In the genomic region with DNA sequence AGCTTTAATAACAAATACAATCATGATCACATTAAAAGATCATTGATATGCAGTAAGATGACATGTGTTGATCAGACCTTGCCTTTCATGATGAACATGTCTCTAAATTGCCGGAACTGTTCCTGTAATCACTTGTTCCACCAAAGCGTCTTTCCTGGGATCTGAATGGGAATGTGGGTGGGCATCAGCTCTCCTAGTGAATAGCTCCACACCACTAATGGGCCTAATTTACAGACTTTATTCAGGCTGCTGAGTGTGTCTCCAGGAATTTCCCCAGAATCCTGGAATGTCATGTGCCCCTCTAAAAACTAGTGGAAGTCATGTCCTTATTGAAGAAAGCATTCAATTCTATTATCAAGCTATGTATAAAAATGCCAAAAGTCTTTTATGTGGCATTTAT, we compare ENCODE assay signal across 1 cellular context.
TF ChIP-seq lines count a peak whose summit lies in the region.

No MANE protein-coding gene starts in this region.

TF ChIP-seq in H1, 55 proteins besides CTCF, POLR2A, EP300 and RAD21:
- TF ChIP-seq, protein P1, sequence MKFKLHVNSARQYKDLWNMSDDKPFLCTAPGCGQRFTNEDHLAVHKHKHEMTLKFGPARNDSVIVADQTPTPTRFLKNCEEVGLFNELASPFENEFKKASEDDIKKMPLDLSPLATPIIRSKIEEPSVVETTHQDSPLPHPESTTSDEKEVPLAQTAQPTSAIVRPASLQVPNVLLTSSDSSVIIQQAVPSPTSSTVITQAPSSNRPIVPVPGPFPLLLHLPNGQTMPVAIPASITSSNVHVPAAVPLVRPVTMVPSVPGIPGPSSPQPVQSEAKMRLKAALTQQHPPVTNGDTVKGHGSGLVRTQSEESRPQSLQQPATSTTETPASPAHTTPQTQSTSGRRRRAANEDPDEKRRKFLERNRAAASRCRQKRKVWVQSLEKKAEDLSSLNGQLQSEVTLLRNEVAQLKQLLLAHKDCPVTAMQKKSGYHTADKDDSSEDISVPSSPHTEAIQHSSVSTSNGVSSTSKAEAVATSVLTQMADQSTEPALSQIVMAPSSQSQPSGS (IDR thresholded peaks at IDR 0.05; ENCODE audit: low read length), result no peak
- TF ChIP-seq SP1 (IDR thresholded peaks at IDR 0.05; ENCODE audit: low read depth, low read length) (no peak), TEAD4 (IDR thresholded peaks at IDR 0.05; ENCODE audit: low read depth, low read length) (0 out of 2 replicates have a peak, but pooled peaks have one; percentile 26)
